Comparison of ENCODE assay signal across 10 cellular contexts in genomic region chr16:4515611-4516233, GRCh38. TPM values are rescaled to one million over a fixed set of nuclear protein-coding genes. Genes with fewer than 3 reads are reported as not detected.
A peak's percentile ranks its signal among the peaks of the same experiment; 100 is the strongest.
DNase-seq lines count a peak whose midpoint lies in the region; ATAC-seq, FAIRE-seq and TF ChIP-seq lines count a peak whose summit lies in the region.
"Had no signal": no experiment of that assay in that cellular context is flagged by ENCODE, and none has a peak within 500 bp of the region (broad histone marks: within the 10 kb centered on the region; RNA-seq: fewer than 3 reads in every experiment).

No MANE protein-coding gene starts in this region.

- H3K27me3 ChIP-seq in osteoblast (ENCODE audit: insufficient read depth, low read length) = no peaks in the 10 kb centered on the region

- FAIRE-seq in GM18507 (lab: Jason Lieb, UNC) = peak; percentile 96
- FAIRE-seq: small intestine had no signal

- no peak overlapping the region for H3K27ac ChIP-seq in osteoblast (ENCODE audit: low read depth, low read length)
- H3K27ac ChIP-seq: RWPE1 had no signal

- peaks cover 15% of the 10 kb centered on the region for H4K20me1 ChIP-seq in osteoblast (ENCODE audit: insufficient read depth, low read length)

- DNase-seq in GM18507 (ENCODE audit: extremely low spot score, insufficient read length, low read depth) (no peak), osteoblast (ENCODE audit: insufficient read length, low spot score, missing footprints) (peak; percentile 45), dedifferentiated amniotic fluid mesenchymal stem cell (ENCODE audit: extremely low spot score) (no peak), anterior cingulate cortex (lab: John Stamatoyannopoulos, UW) (no peak), NCI-H748 (lab: John Stamatoyannopoulos, UW; ENCODE audit: unreplicated experiment) (no peak), NCI-H2171 (lab: John Stamatoyannopoulos, UW) (no peak)
- no peak for DNase-seq in activated naive CD4-positive, alpha-beta T cell treated with anti-CD3 and anti-CD28 coated beads, Interleukin-2, amount 50 U/mL, for 72 hours (ENCODE audit: low spot score in 2 of 2)
- DNase-seq: small intestine had no signal

- H2AFZ ChIP-seq in osteoblast (ENCODE audit: low read length) = no peak overlapping the region

- no peak overlapping the region for H3K4me3 ChIP-seq in osteoblast (ENCODE audit: insufficient read depth, low read length)

- H3K36me3 ChIP-seq in osteoblast (ENCODE audit: insufficient read depth, low read length) = peaks cover 17% of the 10 kb centered on the region

- peaks cover 2% of the 10 kb centered on the region for H3K79me2 ChIP-seq in osteoblast (ENCODE audit: insufficient read depth, low read length)

- no peaks in the 10 kb centered on the region for H3K36me3 Mint-ChIP-seq in activated naive CD4-positive, alpha-beta T cell treated with anti-CD3 and anti-CD28 coated beads, Interleukin-2, amount 50 U/mL, for 72 hours

- no peaks in the 10 kb centered on the region for H3K9me3 ChIP-seq in osteoblast (ENCODE audit: low read depth, low read length)

- peak; percentile 60 for ATAC-seq in HG03378 (IDR thresholded peaks at IDR 0.05; ENCODE audit: unreplicated experiment)
- peak in 1 of 2 donors; percentile 70 for ATAC-seq in activated naive CD4-positive, alpha-beta T cell treated with anti-CD3 and anti-CD28 coated beads, Interleukin-2, amount 50 U/mL, for 72 hours

- H3K27ac Mint-ChIP-seq in activated naive CD4-positive, alpha-beta T cell treated with anti-CD3 and anti-CD28 coated beads, Interleukin-2, amount 50 U/mL, for 72 hours = peak overlapping the region; percentile 73 to 87

- H3K4me1 ChIP-seq in osteoblast (ENCODE audit: insufficient read depth, low read length) = no peaks in the 10 kb centered on the region

- H3K4me2 ChIP-seq in osteoblast (ENCODE audit: insufficient read depth, low read length) = no peak overlapping the region

- H3K9me3 Mint-ChIP-seq in activated naive CD4-positive, alpha-beta T cell treated with anti-CD3 and anti-CD28 coated beads, Interleukin-2, amount 50 U/mL, for 72 hours = no peaks in the 10 kb centered on the region

- TF ChIP-seq CTCF in osteoblast (IDR thresholded peaks at IDR 0.05; ENCODE audit: extremely low read depth, low read depth, low read length) = no peak

RNA-seq across cellular contexts. Expression of gene CDIP1, which starts 22.9 kb away (rescaled TPM):
- total RNA-seq in activated naive CD4-positive, alpha-beta T cell treated with anti-CD3 and anti-CD28 coated beads, Interleukin-2, amount 50 U/mL, for 72 hours = 10 to 100 TPM; 27.5 to 32.9 TPM
- 10.5 and 13.6 TPM in 2 replicates for total RNA-seq in osteoblast

RNA-seq across cellular contexts. Expression of gene HMOX2, which starts 39.5 kb away (rescaled TPM):
- 10 to 100 TPM; 32.5 to 56.4 TPM for total RNA-seq in activated naive CD4-positive, alpha-beta T cell treated with anti-CD3 and anti-CD28 coated beads, Interleukin-2, amount 50 U/mL, for 72 hours
- 39.4 and 44.5 TPM in 2 replicates for total RNA-seq in osteoblast

RNA-seq across cellular contexts. Expression of gene C16orf96, which starts 40.4 kb away (rescaled TPM):
- under 1 TPM; 0.05 to 0.19 TPM for total RNA-seq in activated naive CD4-positive, alpha-beta T cell treated with anti-CD3 and anti-CD28 coated beads, Interleukin-2, amount 50 U/mL, for 72 hours
- under 0.01 TPM in 1 of 2 replicates, not detected in the other for total RNA-seq in osteoblast

RNA-seq across cellular contexts. Expression of gene NMRAL1, which starts 41.3 kb away (rescaled TPM):
- 10 to 100 TPM; 30.5 to 42.8 TPM for total RNA-seq in activated naive CD4-positive, alpha-beta T cell treated with anti-CD3 and anti-CD28 coated beads, Interleukin-2, amount 50 U/mL, for 72 hours
- total RNA-seq in osteoblast = 71.0 and 90.5 TPM in 2 replicates
